8 cellular contexts compared by ENCODE assay signal in the genomic region with DNA sequence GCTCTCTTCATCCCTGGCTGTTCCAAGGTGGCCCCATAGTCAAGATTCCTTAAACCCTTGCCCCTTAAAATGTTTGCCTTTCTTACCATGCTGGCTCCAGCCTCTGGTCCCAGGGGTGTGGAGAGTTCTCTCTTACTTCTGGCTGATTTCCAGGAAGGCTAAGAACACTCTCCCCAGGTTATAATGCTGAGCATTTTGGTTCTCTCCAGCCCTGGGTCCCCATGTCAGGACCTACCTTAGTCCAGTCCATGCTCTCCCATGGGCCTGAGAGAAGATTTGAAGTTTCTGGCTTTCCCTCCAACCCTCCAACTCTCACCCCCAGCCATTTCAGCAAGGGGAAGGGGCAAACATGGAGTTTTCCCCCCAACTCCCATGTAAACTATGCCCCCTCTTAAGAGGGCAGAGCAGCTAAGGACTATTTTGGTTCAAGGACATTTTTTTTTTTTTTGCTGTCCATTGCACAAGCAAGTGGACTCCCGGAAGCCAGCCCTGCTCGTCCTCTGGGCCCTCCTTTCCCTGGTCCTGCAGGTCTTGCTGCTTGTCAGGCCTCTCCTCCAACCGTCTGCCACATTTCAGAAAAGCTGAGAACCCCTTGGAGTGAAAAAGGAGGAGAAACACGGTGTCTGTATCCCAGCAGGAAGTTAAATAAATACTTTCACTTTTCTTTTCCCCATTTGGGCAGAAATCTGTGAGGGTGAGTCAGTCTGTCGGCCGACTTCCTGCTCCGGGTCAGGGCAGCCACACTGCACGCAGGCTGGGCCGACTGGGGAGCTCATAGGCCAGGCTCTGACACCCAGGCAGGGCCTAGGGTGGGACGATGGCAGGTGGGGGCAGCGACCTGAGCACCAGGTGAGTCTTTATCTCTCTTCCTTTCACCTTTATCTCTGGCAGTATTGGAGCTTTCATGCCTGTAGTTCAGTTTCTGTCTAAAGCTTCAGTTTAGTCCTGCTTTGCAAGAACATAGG. TPM values are rescaled to one million over a fixed set of nuclear protein-coding genes. Genes with fewer than 3 reads are reported as not detected.
DNase-seq lines count a peak whose midpoint lies in the region; ATAC-seq and TF ChIP-seq lines count a peak whose summit lies in the region.

A gene (plus strand): TSS at position 741 of the 965 bp plus-strand sequence. CDS start 77 bp downstream, at position 818.

- intact Hi-C loops in CD14-positive monocyte (cut with micrococcal nuclease), result loop anchor here (5.0 to 10.0 kb wide), 5 partner anchors 86 to 402 kb away; a partner anchor contains a TSS

- H3K4me1 Mint-ChIP-seq in CD14-positive monocyte (peaks cover 65% of the 10 kb centered on the region), immature natural killer cell (peaks cover 77 to 86% of the 10 kb centered on the region in 2 donors)
- peaks cover 59% of the 10 kb centered on the region for H3K4me1 Mint-ChIP-seq in T-helper 1 cell treated with Interleukin-12 subunit alpha and Interleukin-12 subunit beta and Interleukin-4 antibody, amounts not matched to agents 30 μg/mL and 1 μg/mL, for 36 hours (ENCODE audit: low read depth)

- H3K36me3 Mint-ChIP-seq in CD14-positive monocyte (peaks cover under 1 to 16% of the 10 kb centered on the region in 2 donors), immature natural killer cell (peaks cover 18 to 26% (median 19%) of the 10 kb centered on the region in 3 donors)
- peaks cover 46% of the 10 kb centered on the region for H3K36me3 Mint-ChIP-seq in T-helper 1 cell treated with Interleukin-12 subunit alpha and Interleukin-12 subunit beta and Interleukin-4 antibody, amounts not matched to agents 30 μg/mL and 1 μg/mL, for 36 hours (ENCODE audit: low read depth)

- peak within 1 kb of the TSS; percentile 80 to 95 for H3K4me3 Mint-ChIP-seq in CD14-positive monocyte
- H3K4me3 Mint-ChIP-seq in T-helper 1 cell treated with Interleukin-12 subunit alpha and Interleukin-12 subunit beta and Interleukin-4 antibody, amounts not matched to agents 30 μg/mL and 1 μg/mL, for 36 hours, result peak within 1 kb of the TSS; percentile 89
- H3K4me3 Mint-ChIP-seq in immature natural killer cell, result peak within 1 kb of the TSS; percentile 91 to 99 (median 96)

- no peak for TF ChIP-seq CTCF in CD14-positive monocyte (IDR thresholded peaks at IDR 0.05)

- H3K9me3 Mint-ChIP-seq in CD14-positive monocyte (peaks cover 6 to 21% (median 11%) of the 10 kb centered on the region in 7 donors), immature natural killer cell (no peaks in the 10 kb centered on the region)
- peaks cover 7% of the 10 kb centered on the region for H3K9me3 Mint-ChIP-seq in T-helper 1 cell treated with Interleukin-12 subunit alpha and Interleukin-12 subunit beta and Interleukin-4 antibody, amounts not matched to agents 30 μg/mL and 1 μg/mL, for 36 hours

- H3K27ac Mint-ChIP-seq in CD14-positive monocyte (peak within 1 kb of the TSS; percentile 98 to 100 (median 99)), immature natural killer cell (peak within 1 kb of the TSS; percentile 93 to 100 (median 98))
- peak within 1 kb of the TSS; percentile 97 for H3K27ac Mint-ChIP-seq in T-helper 1 cell treated with Interleukin-12 subunit alpha and Interleukin-12 subunit beta and Interleukin-4 antibody, amounts not matched to agents 30 μg/mL and 1 μg/mL, for 36 hours

- H3K27me3 Mint-ChIP-seq in CD14-positive monocyte (ENCODE audit: low read depth in 3 of 3) (peaks cover 0 to 8% (median 2%) of the 10 kb centered on the region in 3 donors), immature natural killer cell (ENCODE audit: low read depth in 3 of 3) (peaks cover 2 to 7% (median 3%) of the 10 kb centered on the region in 3 donors)
- H3K27me3 Mint-ChIP-seq in T-helper 1 cell treated with Interleukin-12 subunit alpha and Interleukin-12 subunit beta and Interleukin-4 antibody, amounts not matched to agents 30 μg/mL and 1 μg/mL, for 36 hours (ENCODE audit: low read depth), result no peaks in the 10 kb centered on the region

- DNase-seq in CD14-positive monocyte (ENCODE audit: low spot score), result peak; percentile 81
- DNase-seq in amniotic epithelial cell (ENCODE audit: low read depth), result peak; percentile 83
- DNase-seq in immature natural killer cell, result peak; percentile 79 to 80 (median 80)
- DNase-seq in stimulated activated CD4-positive, alpha-beta T cell treated with anti-CD3 and anti-CD28 coated beads, Interleukin-15, amount 100 ng/mL, for 48 hours (ENCODE audit: low read depth in 2 of 2), result peak; percentile 68 to 74
- no peak for DNase-seq in DMS114 treated with DMSO at 0.1 percent for 48 hours (lab: John Stamatoyannopoulos, UW; ENCODE audit: unreplicated experiment)

- ATAC-seq in GM19463 (IDR thresholded peaks at IDR 0.05; ENCODE audit: unreplicated experiment) (peak; percentile 92), HG03575 (IDR thresholded peaks at IDR 0.05; ENCODE audit: extremely low read depth, insufficient number of reproducible peaks, low FRiP score, unreplicated experiment) (peak; percentile 60)

RNA-seq across cellular contexts. Expression of the gene that starts here (rescaled TPM):
- 1 to 10 TPM; 6.5 to 8.5 TPM for polyA plus RNA-seq in CD14-positive monocyte
- polyA plus RNA-seq in immature natural killer cell, result 10 to 100 TPM; 13.5 to 26.4 (median 14.4) TPM
